25 cellular contexts compared by ENCODE assay signal in the genomic region with DNA sequence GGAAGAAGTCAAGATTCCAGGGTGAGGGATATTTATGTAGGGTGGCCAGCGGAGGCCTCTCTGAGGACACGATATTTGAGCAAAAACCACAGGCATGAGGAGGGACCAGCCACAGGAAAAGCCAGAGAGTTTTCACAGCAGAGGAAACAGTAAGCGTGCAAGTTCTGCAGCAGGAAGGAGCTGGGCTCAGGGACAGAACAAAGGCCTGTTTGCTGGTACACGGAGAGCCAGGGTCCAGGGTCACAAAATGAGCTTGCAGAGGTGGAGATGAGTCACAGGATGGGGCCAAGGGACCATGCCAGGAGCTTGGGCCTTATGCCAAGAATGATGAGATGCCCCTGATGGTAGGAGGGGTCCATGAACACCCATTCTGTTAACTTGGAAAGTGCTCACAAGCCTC.
DNase-seq lines count a peak whose midpoint lies in the region; ATAC-seq and TF ChIP-seq lines count a peak whose summit lies in the region.
"Had no signal": no experiment of that assay in that cellular context is flagged by ENCODE, and none has a peak within 500 bp of the region (broad histone marks: within the 10 kb centered on the region; RNA-seq: fewer than 3 reads in every experiment).

No MANE protein-coding gene starts in this region.

- intact Hi-C loops in activated T-helper 1 cell treated with anti-CD3 and anti-CD28 coated beads, Interleukin-12 subunit alpha, Interleukin-12 subunit beta, Interleukin-2, Interleukin-4 antibody, amounts not matched to agents 30 ng/mL and 10 ng/mL and 1 ng/mL, durations not matched to agents 14 hours and 24 hours and 36 hours (cut with micrococcal nuclease) = no loop called here

- H3K79me2 ChIP-seq in smooth muscle cell (ENCODE audit: low read depth) = no peaks in the 10 kb centered on the region

- H3K4me2 ChIP-seq in smooth muscle cell = peak overlapping the region; percentile 59

- H3K4me1 Mint-ChIP-seq in T-helper 17 cell = no peaks in the 10 kb centered on the region
- no peaks in the 10 kb centered on the region for H3K4me1 Mint-ChIP-seq in activated T-helper 1 cell treated with anti-CD3 and anti-CD28 coated beads, Interleukin-12 subunit alpha, Interleukin-12 subunit beta, Interleukin-2, Interleukin-4 antibody, amounts not matched to agents 30 ng/mL and 10 ng/mL and 1 ng/mL, durations not matched to agents 14 hours and 24 hours and 36 hours (ENCODE audit: low read depth)
- H3K4me1 Mint-ChIP-seq: activated naive CD4-positive, alpha-beta T cell treated with anti-CD3 and anti-CD28 coated beads, Interleukin-2, amount 10 ng/mL, durations not matched to agents 7 days and 5 days had no signal

- H3K4me3 ChIP-seq in HEK293 (ENCODE audit: low read depth, low read length) (no peak overlapping the region), smooth muscle cell (no peak overlapping the region)
- H3K4me3 ChIP-seq: GM12878, HAP-1, upper lobe of right lung had no signal

- no peaks in the 10 kb centered on the region for H3K36me3 ChIP-seq in HEK293 (ENCODE audit: control insufficient read depth in 2 of 2, insufficient read depth in 1 of 2, low read length in 2 of 2)
- H3K36me3 ChIP-seq in smooth muscle cell (ENCODE audit: low read depth) = no peaks in the 10 kb centered on the region
- H3K36me3 ChIP-seq: HAP-1, upper lobe of right lung, WERI-Rb-1 had no signal

- no peaks in the 10 kb centered on the region for H3K9me3 ChIP-seq in HEK293 (ENCODE audit: control insufficient read depth, insufficient read depth, low read depth, low read length)
- H3K9me3 ChIP-seq in T-helper 17 cell (ENCODE audit: control insufficient read depth, low read length, poor library complexity, severe bottlenecking) = no peaks in the 10 kb centered on the region
- H3K9me3 ChIP-seq in smooth muscle cell (replicated peaks; ENCODE audit: low read depth) = no peaks in the 10 kb centered on the region
- H3K9me3 ChIP-seq: Caco-2, HAP-1, upper lobe of right lung had no signal

- no peak overlapping the region for H3K27ac ChIP-seq in HEK293 (ENCODE audit: extremely low read depth, low read depth, low read length)
- peak overlapping the region; percentile 22 for H3K27ac ChIP-seq in smooth muscle cell (ENCODE audit: low read depth)
- H3K27ac ChIP-seq: foreskin keratinocyte, upper lobe of right lung, WERI-Rb-1 had no signal

- H3K27ac Mint-ChIP-seq in T-helper 17 cell = no peak overlapping the region
- H3K27ac Mint-ChIP-seq in activated T-helper 1 cell treated with anti-CD3 and anti-CD28 coated beads, Interleukin-12 subunit alpha, Interleukin-12 subunit beta, Interleukin-2, Interleukin-4 antibody, amounts not matched to agents 30 ng/mL and 10 ng/mL and 1 ng/mL, durations not matched to agents 14 hours and 24 hours and 36 hours = no peak overlapping the region
- H3K27ac Mint-ChIP-seq: activated CD4-positive, alpha-beta memory T cell treated with anti-CD3 and anti-CD28 coated beads for 36 hours; activated naive CD4-positive, alpha-beta T cell treated with anti-CD3 and anti-CD28 coated beads, Interleukin-2, amount 10 ng/mL, durations not matched to agents 7 days and 5 days; nephron; progenitor cell of endocrine pancreas had no signal

- H3K27me3 ChIP-seq in smooth muscle cell (ENCODE audit: low read depth) = no peaks in the 10 kb centered on the region
- H3K27me3 ChIP-seq: foreskin keratinocyte, upper lobe of right lung had no signal

- ATAC-seq in T-helper 17 cell (no peak), HG02973 (IDR thresholded peaks at IDR 0.05; ENCODE audit: unreplicated experiment) (no peak), GM18909 (IDR thresholded peaks at IDR 0.05; ENCODE audit: poor library complexity, unreplicated experiment) (no peak)
- ATAC-seq: foreskin keratinocyte, GM12878, upper lobe of right lung had no signal

- H3K4me1 ChIP-seq in HEK293 (ENCODE audit: control insufficient read depth, insufficient read depth, low read length) = no peaks in the 10 kb centered on the region
- peaks cover 7% of the 10 kb centered on the region for H3K4me1 ChIP-seq in smooth muscle cell (ENCODE audit: low read depth)
- H3K4me1 ChIP-seq: Caco-2, foreskin keratinocyte, HAP-1, upper lobe of right lung had no signal

- H3K9me3 Mint-ChIP-seq in activated T-helper 1 cell treated with anti-CD3 and anti-CD28 coated beads, Interleukin-12 subunit alpha, Interleukin-12 subunit beta, Interleukin-2, Interleukin-4 antibody, amounts not matched to agents 30 ng/mL and 10 ng/mL and 1 ng/mL, durations not matched to agents 14 hours and 24 hours and 36 hours = no peaks in the 10 kb centered on the region
- H3K9me3 Mint-ChIP-seq: activated CD4-positive, alpha-beta memory T cell treated with anti-CD3 and anti-CD28 coated beads for 36 hours; activated naive CD4-positive, alpha-beta T cell treated with anti-CD3 and anti-CD28 coated beads, Interleukin-2, amount 10 ng/mL, durations not matched to agents 7 days and 5 days; nephron had no signal

- peak overlapping the region; percentile 3 for H3K4me3 Mint-ChIP-seq in T-helper 17 cell
- no peak overlapping the region for H3K4me3 Mint-ChIP-seq in activated T-helper 1 cell treated with anti-CD3 and anti-CD28 coated beads, Interleukin-12 subunit alpha, Interleukin-12 subunit beta, Interleukin-2, Interleukin-4 antibody, amounts not matched to agents 30 ng/mL and 10 ng/mL and 1 ng/mL, durations not matched to agents 14 hours and 24 hours and 36 hours
- H3K4me3 Mint-ChIP-seq: activated CD4-positive, alpha-beta memory T cell treated with anti-CD3 and anti-CD28 coated beads for 36 hours; activated naive CD4-positive, alpha-beta T cell treated with anti-CD3 and anti-CD28 coated beads, Interleukin-2, amount 10 ng/mL, durations not matched to agents 7 days and 5 days; nephron had no signal

- H4K20me1 ChIP-seq in smooth muscle cell (ENCODE audit: low read depth) = no peaks in the 10 kb centered on the region

- CTCF ChIA-PET in HEK293 (lab: Yijun Ruan, JAX) = interaction anchor here (0.5 to 0.6 kb wide), 2 partner anchors 13 to 169 kb away, joined by 3 to 4 read pairs; no protein-coding TSS in a partner anchor

- H2AFZ ChIP-seq in smooth muscle cell (ENCODE audit: low read depth) = peak overlapping the region; percentile 4

- no peak for DNase-seq in T-helper 17 cell
- peak; percentile 7 for DNase-seq in fibroblast of peridontal ligament (ENCODE audit: extremely low read depth)
- DNase-seq in smooth muscle cell (lab: John Stamatoyannopoulos, UW; ENCODE audit: unreplicated experiment) = no peak
- no peak for DNase-seq in germinal center (ENCODE audit: low spot score)
- DNase-seq in activated T-helper 1 cell treated with anti-CD3 and anti-CD28 coated beads, Interleukin-12 subunit alpha, Interleukin-12 subunit beta, Interleukin-2, Interleukin-4 antibody, amounts not matched to agents 30 ng/mL and 10 ng/mL and 1 ng/mL, durations not matched to agents 14 hours and 24 hours and 36 hours (ENCODE audit: low spot score) = no peak
- DNase-seq: activated CD4-positive, alpha-beta memory T cell treated with anti-CD3 and anti-CD28 coated beads for 36 hours; activated naive CD4-positive, alpha-beta T cell treated with anti-CD3 and anti-CD28 coated beads, Interleukin-2, amount 10 ng/mL, durations not matched to agents 7 days and 5 days; aorta; Caco-2; foreskin keratinocyte; GF-D8; NCI-H1930; NCI-H446 treated with DMSO at 0.1 percent for 48 hours; small intestine; stimulated activated CD4-positive, alpha-beta T cell treated with anti-CD3 and anti-CD28 coated beads, Interleukin-4, amount 100 ng/mL, for 4 hours; T-helper 1 cell; upper lobe of right lung; WERI-Rb-1 had no signal

- no peak overlapping the region for H3K9ac ChIP-seq in smooth muscle cell (ENCODE audit: low read depth)

- peaks cover 2% of the 10 kb centered on the region for H3F3A ChIP-seq in smooth muscle cell (ENCODE audit: low read depth)

- peaks cover 36% of the 10 kb centered on the region for H3K27me3 Mint-ChIP-seq in T-helper 17 cell
- peaks cover 3% of the 10 kb centered on the region for H3K27me3 Mint-ChIP-seq in activated T-helper 1 cell treated with anti-CD3 and anti-CD28 coated beads, Interleukin-12 subunit alpha, Interleukin-12 subunit beta, Interleukin-2, Interleukin-4 antibody, amounts not matched to agents 30 ng/mL and 10 ng/mL and 1 ng/mL, durations not matched to agents 14 hours and 24 hours and 36 hours (ENCODE audit: insufficient read depth)

- peaks cover 2% of the 10 kb centered on the region for H3K36me3 Mint-ChIP-seq in T-helper 17 cell (ENCODE audit: low read depth)
- no peaks in the 10 kb centered on the region for H3K36me3 Mint-ChIP-seq in activated T-helper 1 cell treated with anti-CD3 and anti-CD28 coated beads, Interleukin-12 subunit alpha, Interleukin-12 subunit beta, Interleukin-2, Interleukin-4 antibody, amounts not matched to agents 30 ng/mL and 10 ng/mL and 1 ng/mL, durations not matched to agents 14 hours and 24 hours and 36 hours (ENCODE audit: low read depth)
- H3K36me3 Mint-ChIP-seq: activated CD4-positive, alpha-beta memory T cell treated with anti-CD3 and anti-CD28 coated beads for 36 hours had no signal

- WGBS in smooth muscle cell (ENCODE audit: low lambda C conversion rate) = 19% methylated on average over 4 of the region's 4 CpGs

- TF ChIP-seq CTCF in HEK293 (tag by site-specific recombination; IDR thresholded peaks at IDR 0.05) = no peak
- TF ChIP-seq CTCF in smooth muscle cell (IDR thresholded peaks at IDR 0.05; ENCODE audit: borderline replicate concordance, insufficient read depth, poor library complexity, severe bottlenecking) = no peak

- POLR2A ChIA-PET in HEK293 (lab: Yijun Ruan, JAX) = no interaction called here

TF ChIP-seq in HEK293, 187 proteins besides CTCF, POLR2A, EP300 and RAD21:
- TF ChIP-seq ZIC2 (tag by site-specific recombination; IDR thresholded peaks at IDR 0.05) (peak; percentile 59), SP7 (tag by site-specific recombination; IDR thresholded peaks at IDR 0.05) (no peak)
